Comparison of ENCODE assay signal across 8 cellular contexts in genomic region chr11:102733232-102733875, GRCh38. TPM values are rescaled to one million over a fixed set of nuclear protein-coding genes. Genes with fewer than 3 reads are reported as not detected.
DNase-seq lines count a peak whose midpoint lies in the region; ATAC-seq and TF ChIP-seq lines count a peak whose summit lies in the region.

No MANE protein-coding gene starts in this region.

- peak; percentile 42 for DNase-seq in activated CD4-positive, CD25-positive, alpha-beta regulatory T cell treated with anti-CD3 and anti-CD28 coated beads, Interleukin-2, amount 50 U/mL, for 72 hours
- DNase-seq in activated CD4-positive, CD25-positive, alpha-beta regulatory T cell (lab: John Stamatoyannopoulos, UW): no peak
- DNase-seq in IMR-90 (peak; percentile 47), RWPE1 (ENCODE audit: low spot score) (peak; percentile 74), mammary epithelial cell (peak; percentile 60), mesenchymal stem cell (peak; percentile 67), DMS79 treated with DMSO at 0.1 percent for 48 hours (lab: John Stamatoyannopoulos, UW) (no peak)

- ATAC-seq in GM21723 (IDR thresholded peaks at IDR 0.05; ENCODE audit: unreplicated experiment) (peak; percentile 97), IMR-90 (ENCODE audit: low read depth) (peak; percentile 73)

- POLR2A ChIA-PET in IMR-90 (lab: Charles Lee; ENCODE audit: unreplicated experiment): no interaction called here
- POLR2A ChIA-PET in RWPE1 (lab: Yijun Ruan, JAX; ENCODE audit: low non-redundant PET): no interaction called here

- BruUV-seq in IMR-90 (replicated peaks; lab: Mats Ljungman, UMichigan) (no TSS peak), mammary epithelial cell (replicated peaks; lab: Mats Ljungman, UMichigan) (no TSS peak)

- H2AFZ ChIP-seq in IMR-90 (replicated peaks; ENCODE audit: low read length, poor library complexity): peak overlapping the region; percentile 29
- H2AFZ ChIP-seq in mammary epithelial cell (ENCODE audit: low read depth, low read length): peak overlapping the region; percentile 39
- no peak overlapping the region for H2AFZ ChIP-seq in mesenchymal stem cell (ENCODE audit: low read depth, low read length)

- no peak overlapping the region for H3K4me2 ChIP-seq in IMR-90 (ENCODE audit: low read depth, low read length)
- H3K4me2 ChIP-seq in mammary epithelial cell (ENCODE audit: insufficient read depth, low read depth, low read length): no peak overlapping the region
- H3K4me2 ChIP-seq in mesenchymal stem cell (ENCODE audit: low read length, poor library complexity, severe bottlenecking): no peak overlapping the region

- CTCF ChIA-PET in IMR-90 (lab: Yijun Ruan, JAX): interaction anchor here (0.9 kb wide), 1 partner anchor 49 kb away, joined by 3 read pairs; no protein-coding TSS in a partner anchor
- CTCF ChIA-PET in RWPE1 (lab: Yijun Ruan, JAX): interaction anchor here (0.5 to 1.4 kb wide), 12 partner anchors 17 to 333 kb away, joined by 3 to 9 read pairs (median 4); no protein-coding TSS in a partner anchor
- CTCF ChIA-PET in mammary epithelial cell (lab: Charles Lee; ENCODE audit: low non-redundant PET): no interaction called here

- H3K14ac ChIP-seq in IMR-90 (replicated peaks; ENCODE audit: low read depth, low read length) (no peak overlapping the region), mesenchymal stem cell (ENCODE audit: low read length in 2 of 2) (no peak overlapping the region)

- H4K20me1 ChIP-seq in IMR-90 (ENCODE audit: insufficient read depth, low read length): no peaks in the 10 kb centered on the region
- H4K20me1 ChIP-seq in mammary epithelial cell (ENCODE audit: insufficient read depth, low read length): no peaks in the 10 kb centered on the region

- H4K8ac ChIP-seq in IMR-90 (ENCODE audit: low read depth in 2 of 2, low read length in 2 of 2) (no peak overlapping the region), mesenchymal stem cell (ENCODE audit: low read length) (no peak overlapping the region)

- no peak overlapping the region for H2BK12ac ChIP-seq in mesenchymal stem cell (ENCODE audit: low read length in 2 of 2)

- H3K27ac ChIP-seq in IMR-90 (ENCODE audit: insufficient read depth, low read length) (no peak overlapping the region), RWPE1 (no peak overlapping the region), mammary epithelial cell (ENCODE audit: insufficient read depth, low read depth, low read length) (no peak overlapping the region), mesenchymal stem cell (ENCODE audit: low read length, poor library complexity, severe bottlenecking) (no peak overlapping the region)

- H4K5ac ChIP-seq in IMR-90 (ENCODE audit: low read depth, low read length): no peak overlapping the region

- no peak overlapping the region for H2AK9ac ChIP-seq in IMR-90 (replicated peaks; ENCODE audit: low read depth, low read length, poor library complexity)

- H4K91ac ChIP-seq in IMR-90 (ENCODE audit: insufficient read depth, low read depth, low read length): no peak overlapping the region
- no peak overlapping the region for H4K91ac ChIP-seq in mesenchymal stem cell (ENCODE audit: low read length)

- H3K4me3 ChIP-seq in IMR-90 (ENCODE audit: insufficient read depth, low read depth, low read length) (no peak overlapping the region), mammary epithelial cell (replicated peaks in 1 of 3; ENCODE audit: insufficient read depth in 1 of 3, low read depth in 2 of 3, low read length in 3 of 3) (no peak overlapping the region), mesenchymal stem cell (ENCODE audit: insufficient read depth in 1 of 2, low read depth in 1 of 2, low read length in 2 of 2) (no peak overlapping the region)

- peaks cover 7% of the 10 kb centered on the region for H3K9me1 ChIP-seq in IMR-90 (ENCODE audit: insufficient read depth, low read length)

- H2AK5ac ChIP-seq in IMR-90 (ENCODE audit: low read depth, low read length): no peak overlapping the region
- H2AK5ac ChIP-seq in mesenchymal stem cell (ENCODE audit: low read length, severe bottlenecking): no peak overlapping the region

- H3K9ac ChIP-seq in IMR-90 (ENCODE audit: low read depth, low read length): no peak overlapping the region
- no peak overlapping the region for H3K9ac ChIP-seq in mammary epithelial cell (ENCODE audit: insufficient read depth, low read length)
- H3K9ac ChIP-seq in mesenchymal stem cell (ENCODE audit: low read length): no peak overlapping the region

- intact Hi-C loops in IMR-90 (cut with micrococcal nuclease) (loop anchor here (1.0 to 2.0 kb wide), 2 partner anchors 207 to 322 kb away; no protein-coding TSS in a partner anchor), mammary epithelial cell (cut with micrococcal nuclease) (loop anchor here (1.0 to 5.0 kb wide), 6 partner anchors 47 to 322 kb away; partner anchors contain the start of genes MMP1 and MMP10)

- H2BK5ac ChIP-seq in IMR-90 (ENCODE audit: low read depth, low read length, poor library complexity, severe bottlenecking) (no peak overlapping the region), mesenchymal stem cell (ENCODE audit: low read depth, low read length, poor library complexity, severe bottlenecking) (no peak overlapping the region)

- H3K9me3 ChIP-seq in IMR-90 (ENCODE audit: control insufficient read depth, insufficient read depth, low read length) (no peaks in the 10 kb centered on the region), mammary epithelial cell (replicated peaks; ENCODE audit: insufficient read depth, low read length) (no peaks in the 10 kb centered on the region), mesenchymal stem cell (ENCODE audit: control insufficient read depth, low read length) (no peaks in the 10 kb centered on the region)

- no peak overlapping the region for H3K56ac ChIP-seq in IMR-90 (ENCODE audit: extremely low read depth, insufficient read depth, low read length)

- peak; percentile 80 for TF ChIP-seq RAD21 in IMR-90 (IDR thresholded peaks at IDR 0.05; ENCODE audit: low read length)

- no peak overlapping the region for H3K4ac ChIP-seq in IMR-90 (ENCODE audit: low read depth, low read length)
- H3K4ac ChIP-seq in mesenchymal stem cell (ENCODE audit: low read depth in 1 of 2, low read length in 2 of 2): no peak overlapping the region

- H3K79me2 ChIP-seq in mammary epithelial cell (ENCODE audit: insufficient read depth, low read length): no peaks in the 10 kb centered on the region

- H3K23ac ChIP-seq in IMR-90 (ENCODE audit: low read depth, low read length) (no peak overlapping the region), mesenchymal stem cell (ENCODE audit: low read length in 2 of 2) (no peak overlapping the region)

- no peak for TF ChIP-seq POLR2A in IMR-90 (IDR thresholded peaks at IDR 0.05; ENCODE audit: low read depth, low read length)

- H3K18ac ChIP-seq in IMR-90 (ENCODE audit: low read depth, low read length) (no peak overlapping the region), mesenchymal stem cell (ENCODE audit: low read depth in 1 of 2, low read length in 2 of 2) (no peak overlapping the region)

- H3K27me3 ChIP-seq in IMR-90 (ENCODE audit: control insufficient read depth, insufficient read depth, low read length): peaks cover 16% of the 10 kb centered on the region
- no peaks in the 10 kb centered on the region for H3K27me3 ChIP-seq in mammary epithelial cell (ENCODE audit: insufficient read depth, low read length)
- H3K27me3 ChIP-seq in mesenchymal stem cell (ENCODE audit: control insufficient read depth in 1 of 2, insufficient read depth in 1 of 2, low read length in 2 of 2): peaks cover 0 to 3% of the 10 kb centered on the region in 2 experiments

- WGBS in IMR-90 (ENCODE audit: extremely low coverage in 2 of 2, insufficient read length in 1 of 2), 2 experiments: no CpG with 5 or more reads among the region's 8 CpGs
- 48% methylated on average over 7 of the region's 8 CpGs for WGBS in mammary epithelial cell (ENCODE audit: low coverage, missing lambda C conversion rate)
- WGBS in mesenchymal stem cell: 63% methylated on average over 7 of the region's 8 CpGs

- peak; percentile 71 for TF ChIP-seq CTCF in IMR-90 (conservative IDR thresholded peaks at IDR 0.05; ENCODE audit: low read depth, low read length)
- peak; percentile 88 for TF ChIP-seq CTCF in RWPE1 (conservative IDR thresholded peaks at IDR 0.05; ENCODE audit: low read depth)
- TF ChIP-seq CTCF in mammary epithelial cell (conservative IDR thresholded peaks at IDR 0.05 in 1 of 2, IDR thresholded peaks at IDR 0.05 in 1 of 2; ENCODE audit: extremely low read depth in 1 of 2, insufficient read depth in 1 of 2, low read depth in 1 of 2, low read length in 2 of 2): peak; percentile 96 to 98

- H3K36me3 ChIP-seq in IMR-90 (ENCODE audit: control insufficient read depth, insufficient read depth, low read length) (no peaks in the 10 kb centered on the region), mammary epithelial cell (ENCODE audit: insufficient read depth, low read length) (no peaks in the 10 kb centered on the region), mesenchymal stem cell (ENCODE audit: control insufficient read depth in 1 of 2, insufficient read depth in 2 of 2, low read depth in 1 of 2, low read length in 2 of 2) (no peaks in the 10 kb centered on the region)

- H2BK15ac ChIP-seq in IMR-90 (ENCODE audit: low read depth, low read length): no peak overlapping the region
- H2BK15ac ChIP-seq in mesenchymal stem cell (ENCODE audit: low read depth, poor library complexity, severe bottlenecking): no peak overlapping the region

- H3K4me1 ChIP-seq in IMR-90 (ENCODE audit: control insufficient read depth, insufficient read depth, low read length): peaks cover 8% of the 10 kb centered on the region
- H3K4me1 ChIP-seq in mammary epithelial cell (ENCODE audit: insufficient read depth, low read length): peaks cover 3% of the 10 kb centered on the region
- no peaks in the 10 kb centered on the region for H3K4me1 ChIP-seq in mesenchymal stem cell (ENCODE audit: control insufficient read depth, insufficient read depth, low read depth, low read length)

- H2BK120ac ChIP-seq in IMR-90 (ENCODE audit: low read depth, low read length) (no peak overlapping the region), mesenchymal stem cell (ENCODE audit: low read depth, low read length) (no peak overlapping the region)

- dilution Hi-C loops in IMR-90 (cut with HindIII; ENCODE audit: low sequenced_read_pairs, unreplicated experiment) (no loop called here), mammary epithelial cell (cut with HindIII; ENCODE audit: low sequenced_read_pairs) (no loop called here)

- no peaks in the 10 kb centered on the region for H3K79me1 ChIP-seq in IMR-90 (ENCODE audit: low read depth in 1 of 2, low read length in 2 of 2)
- no peaks in the 10 kb centered on the region for H3K79me1 ChIP-seq in mesenchymal stem cell (replicated peaks; ENCODE audit: low read length, poor library complexity, severe bottlenecking)

- no peak overlapping the region for H2BK20ac ChIP-seq in IMR-90 (ENCODE audit: low read depth, low read length)

- in situ Hi-C loops in IMR-90 (cut with MboI; ENCODE audit: low sequenced_read_pairs) (no loop called here), mammary epithelial cell (cut with MboI; ENCODE audit: low sequenced_read_pairs in 2 of 2) (loop anchor here (5.0 to 10.0 kb wide), 2 partner anchors 209 to 321 kb away; no protein-coding TSS in a partner anchor)

RNA-seq across cellular contexts. Expression of gene MMP8, which starts 8.6 kb away (rescaled TPM):
- total RNA-seq in IMR-90 (2012; rRNA removed) (under 0.01 and 0.18 TPM in 2 replicates), mammary epithelial cell (under 1 TPM in 1 of 2 donors, not detected in 1; 0.50 TPM)
- polyA plus RNA-seq in IMR-90 (2012; rRNA removed) (0.05 and 0.11 TPM in 2 replicates), mammary epithelial cell (0.11 TPM)
- 0.02 TPM in 2 replicates for polyA plus RNA-seq in IMR-90 (2012; cell fraction: cytosol; rRNA removed)
- polyA plus RNA-seq in IMR-90 (2012; cell fraction: nucleus; rRNA removed; ENCODE audit: low replicate concordance): 0.15 TPM in 1 of 2 replicates, not detected in the other
- not detected for polyA minus RNA-seq in mammary epithelial cell
- 0.03 TPM for polyA plus RNA-seq in mesenchymal stem cell (2013, experiment 1 of 2)
- 0.01 TPM for polyA plus RNA-seq in mesenchymal stem cell (2013, experiment 2 of 2)

RNA-seq across cellular contexts. Expression of gene MMP27, which starts 27.8 kb away (rescaled TPM):
- total RNA-seq in IMR-90 (2012; rRNA removed) (not detected in 2 replicates), mammary epithelial cell (not detected)
- polyA plus RNA-seq in IMR-90 (2012; rRNA removed) (not detected in 2 replicates), mammary epithelial cell (not detected)
- polyA plus RNA-seq in IMR-90 (2012; cell fraction: cytosol; rRNA removed): not detected in 2 replicates
- polyA plus RNA-seq in IMR-90 (2012; cell fraction: nucleus; rRNA removed; ENCODE audit: low replicate concordance): not detected in 2 replicates
- polyA minus RNA-seq in mammary epithelial cell: not detected
- polyA plus RNA-seq in mesenchymal stem cell (2013, experiment 1 of 2): not detected
- not detected for polyA plus RNA-seq in mesenchymal stem cell (2013, experiment 2 of 2)

RNA-seq across cellular contexts. Expression of gene MMP10, which starts 47.1 kb away (rescaled TPM):
- total RNA-seq in IMR-90 (2012; rRNA removed) (not detected in 2 replicates), mammary epithelial cell (10 to 100 TPM in 1 of 2 donors, 1 to 10 TPM in 1; 2.5 to 30.6 TPM)
- polyA plus RNA-seq in IMR-90 (2012; rRNA removed) (not detected in 2 replicates), mammary epithelial cell (9.2 TPM)
- not detected in 2 replicates for polyA plus RNA-seq in IMR-90 (2012; cell fraction: cytosol; rRNA removed)
- polyA plus RNA-seq in IMR-90 (2012; cell fraction: nucleus; rRNA removed; ENCODE audit: low replicate concordance): not detected in 2 replicates
- polyA minus RNA-seq in mammary epithelial cell: 2.0 TPM
- 0.44 TPM for polyA plus RNA-seq in mesenchymal stem cell (2013, experiment 1 of 2)
- 0.47 TPM for polyA plus RNA-seq in mesenchymal stem cell (2013, experiment 2 of 2)

Comparison
In these comparisons a context has a peak if more than half of its experiments do, and no peak if none do; other contexts are left out.
1. DNase-seq: peak in activated CD4-positive, CD25-positive, alpha-beta regulatory T cell treated with anti-CD3 and anti-CD28 coated beads, Interleukin-2, amount 50 U/mL, for 72 hours (single experiment), IMR-90 (single experiment), RWPE1 (single experiment), mammary epithelial cell (single experiment) and mesenchymal stem cell (single experiment); none in activated CD4-positive, CD25-positive, alpha-beta regulatory T cell (0 of 4) and DMS79 treated with DMSO at 0.1 percent for 48 hours (single experiment).
2. Peak in every context shown above with its lines, with median percentiles within 50 percentile points of each other: CTCF ChIP-seq.